In genomic region chr10:116764979-116765378, GRCh38 we compare ENCODE assay signal across 4 cellular contexts.
TF ChIP-seq lines count a peak whose summit lies in the region.

No MANE protein-coding gene starts in this region.

TF ChIP-seq in HepG2, 621 proteins besides CTCF, POLR2A, EP300 and RAD21:
- peak; percentile 68; the same call in 1 of the 2 replicates for TF ChIP-seq ZNF605 (CRISPR knock-in tag; IDR thresholded peaks at IDR 0.05)
- TF ChIP-seq ZNF572 (CRISPR knock-in tag; IDR thresholded peaks at IDR 0.05) = no peak

TF ChIP-seq in HCT116, 20 proteins besides CTCF, POLR2A, EP300 and RAD21:
- TF ChIP-seq SP1 (IDR thresholded peaks at IDR 0.05; ENCODE audit: low read depth) = no peak
- TF ChIP-seq FOSL1 (IDR thresholded peaks at IDR 0.05; ENCODE audit: low read depth) = no peak
- TF ChIP-seq ZBTB33 (IDR thresholded peaks at IDR 0.05; ENCODE audit: extremely low read depth, insufficient replicate concordance, low read length) = no peak
- no peak for TF ChIP-seq SIN3A (IDR thresholded peaks at IDR 0.05; ENCODE audit: low read depth)
- TF ChIP-seq CBX3 (IDR thresholded peaks at IDR 0.05; ENCODE audit: low read depth) = no peak
- no peak for TF ChIP-seq TCF7L2 (IDR thresholded peaks at IDR 0.05; ENCODE audit: borderline replicate concordance, extremely low read depth, insufficient read depth, insufficient read length)
- no peak for TF ChIP-seq POLR2AphosphoS5 (IDR thresholded peaks at IDR 0.05; ENCODE audit: low read depth, low read length)
- TF ChIP-seq EZH2 (IDR thresholded peaks at IDR 0.05) = no peak
- no peak for TF ChIP-seq SRF (IDR thresholded peaks at IDR 0.05; ENCODE audit: low read depth)
- no peak for TF ChIP-seq YY1 (IDR thresholded peaks at IDR 0.05; ENCODE audit: extremely low read depth, insufficient replicate concordance, low read depth, low read length)
- no peak for TF ChIP-seq MAX (IDR thresholded peaks at IDR 0.05)

TF ChIP-seq in HEK293, 187 proteins besides CTCF, POLR2A, EP300 and RAD21:
- TF ChIP-seq ZNF350 (tag by site-specific recombination; IDR thresholded peaks at IDR 0.05) = no peak
- TF ChIP-seq SETDB1 (IDR thresholded peaks at IDR 0.05; ENCODE audit: insufficient read length, low read length) = peak; percentile 78

TF ChIP-seq in SK-N-SH, 30 proteins besides CTCF, POLR2A, EP300 and RAD21:
- TF ChIP-seq IRF3 (IDR thresholded peaks at IDR 0.05; ENCODE audit: low read depth, low read length) (no peak), TEAD4 (IDR thresholded peaks at IDR 0.05; ENCODE audit: borderline replicate concordance, insufficient read depth) (no peak), USF2 (IDR thresholded peaks at IDR 0.05; ENCODE audit: borderline replicate concordance, low read depth, low read length) (no peak), MAX (IDR thresholded peaks at IDR 0.05; ENCODE audit: low read depth) (no peak), NFIC (IDR thresholded peaks at IDR 0.05; ENCODE audit: borderline replicate concordance) (no peak), RXRA (IDR thresholded peaks at IDR 0.05; ENCODE audit: borderline replicate concordance, low read depth) (no peak)
